9 cellular contexts compared by ENCODE assay signal in genomic region chr12:754871-755562, GRCh38. TPM values are rescaled to one million over a fixed set of nuclear protein-coding genes. Genes with fewer than 3 reads are reported as not detected.
DNase-seq lines count a peak whose midpoint lies in the region; ATAC-seq and TF ChIP-seq lines count a peak whose summit lies in the region.
"Had no signal": no experiment of that assay in that cellular context is flagged by ENCODE, and none has a peak within 500 bp of the region (broad histone marks: within the 10 kb centered on the region; RNA-seq: fewer than 3 reads in every experiment).

No MANE protein-coding gene starts in this region.

- TF ChIP-seq EP300 in tibial nerve (IDR thresholded peaks at IDR 0.05) = no peak

- H3K4me1 ChIP-seq in right lobe of liver = peaks cover 0 to 41% (median 10%) of the 10 kb centered on the region in 4 donors
- H3K4me1 ChIP-seq in tibial nerve = peaks cover 0 to 58% (median 16%) of the 10 kb centered on the region in 4 donors

- DNase-seq in CD4-positive, alpha-beta T cell = no peak
- DNase-seq in H4 (ENCODE audit: low spot score) (peak; percentile 68), T47D (ENCODE audit: low read depth in 1 of 2, low spot score in 1 of 2) (peak; percentile 58 to 71), right lobe of liver (no peak), tibial nerve (ENCODE audit: low spot score in 2 of 2) (no peak)

- H3K9me3 Mint-ChIP-seq in CD4-positive, alpha-beta T cell = no peaks in the 10 kb centered on the region
- H3K9me3 Mint-ChIP-seq: activated naive CD4-positive, alpha-beta T cell treated with anti-CD3 and anti-CD28 coated beads, Interleukin-2, amount 50 U/mL, for 72 hours had no signal

- no peaks in the 10 kb centered on the region for H3K9me3 ChIP-seq in CD4-positive, alpha-beta T cell (ENCODE audit: control insufficient read depth, low read length)
- H3K9me3 ChIP-seq in right lobe of liver (no peaks in the 10 kb centered on the region), tibial nerve (no peaks in the 10 kb centered on the region)

- intact Hi-C loops in CD4-positive, alpha-beta T cell (cut with DNase I, micrococcal nuclease) = loop anchor here (2.0 to 10.0 kb wide), 8 partner anchors 24 to 840 kb away; partner anchors contain the start of genes FBXL14 (in 1 of the 2) and RAD52 (in 1 of the 2)
- intact Hi-C loops in right lobe of liver (cut with DNase I) = loop anchor here in 1 of 2 donors (5.0 kb wide), 1 partner anchor 183 kb away; no protein-coding TSS in a partner anchor

- H3K27me3 ChIP-seq in CD4-positive, alpha-beta T cell (ENCODE audit: control insufficient read depth, insufficient read depth, low read length) = no peaks in the 10 kb centered on the region
- H3K27me3 ChIP-seq in right lobe of liver = no peaks in the 10 kb centered on the region
- H3K27me3 ChIP-seq in tibial nerve = no peaks in the 10 kb centered on the region

- peak; percentile 15 for ATAC-seq in CD4-positive, alpha-beta T cell (ENCODE audit: poor library complexity)
- ATAC-seq in right lobe of liver (no peak), GM18502 (IDR thresholded peaks at IDR 0.05; ENCODE audit: poor library complexity, unreplicated experiment) (no peak), GM21528 (IDR thresholded peaks at IDR 0.05; ENCODE audit: low FRiP score, unreplicated experiment) (no peak)

- H3K36me3 ChIP-seq in right lobe of liver = no peaks in the 10 kb centered on the region
- H3K36me3 ChIP-seq in tibial nerve = no peaks in the 10 kb centered on the region

- peak; percentile 52 for TF ChIP-seq CTCF in CD4-positive, alpha-beta T cell (IDR thresholded peaks at IDR 0.05)
- TF ChIP-seq CTCF in right lobe of liver (IDR thresholded peaks at IDR 0.05) = peak; percentile 31 to 56 (median 40)
- peak in 4 of 5 experiments; percentile 29 to 59 (median 44) for TF ChIP-seq CTCF in tibial nerve (IDR thresholded peaks at IDR 0.05)

- CTCF ChIA-PET in CD4-positive, alpha-beta T cell (lab: Charles Lee) = interaction anchor here (0.6 to 3.0 kb wide), 26 partner anchors 9 to 829 kb away, joined by 3 to 20 read pairs (median 4); partner anchors contain the start of gene RAD52

- H3K27ac ChIP-seq in CD4-positive, alpha-beta T cell (ENCODE audit: low read depth, low read length) = peak overlapping the region; percentile 87
- H3K27ac ChIP-seq in right lobe of liver = peak overlapping the region; percentile 93 to 97 (median 94)
- H3K27ac ChIP-seq in tibial nerve = peak overlapping the region in 3 of 4 donors; percentile 99 to 100 (median 100)

- in situ Hi-C loops in T47D (cut with HindIII; ENCODE audit: low pct_unique_long_range_greater_than_20kb, low sequenced_read_pairs) = no loop called here

- POLR2A ChIA-PET in CD4-positive, alpha-beta T cell (lab: Charles Lee) = interaction anchor here (0.7 to 6.3 kb wide), 18 partner anchors 11 to 185 kb away, joined by 3 to 166 read pairs (median 9); no protein-coding TSS in a partner anchor

- H3K4me3 Mint-ChIP-seq in CD4-positive, alpha-beta T cell = peak overlapping the region; percentile 95

- WGBS in right lobe of liver (ENCODE audit: insufficient coverage, low coverage, low lambda C conversion rate, missing lambda C conversion rate) = 0% methylated on average over 7 of the region's 7 CpGs
- WGBS in tibial nerve, 2 donors = 3 to 7% methylated on average over 7 of the region's 7 CpGs

- peaks cover 42% of the 10 kb centered on the region for H3K4me1 Mint-ChIP-seq in CD4-positive, alpha-beta T cell (ENCODE audit: low read depth)

- H3K27ac Mint-ChIP-seq in CD4-positive, alpha-beta T cell = peak overlapping the region; percentile 87

- TF ChIP-seq POLR2A in right lobe of liver (IDR thresholded peaks at IDR 0.05) = no peak
- no peak for TF ChIP-seq POLR2A in tibial nerve (IDR thresholded peaks at IDR 0.05)

- H3K36me3 Mint-ChIP-seq in CD4-positive, alpha-beta T cell (ENCODE audit: low read depth) = peaks cover 34% of the 10 kb centered on the region

- H3K4me3 ChIP-seq in right lobe of liver (peak overlapping the region; percentile 74 to 81 (median 81)), tibial nerve (peak overlapping the region; percentile 91 to 98 (median 94))

- no peaks in the 10 kb centered on the region for H3K27me3 Mint-ChIP-seq in CD4-positive, alpha-beta T cell

TF ChIP-seq in PFSK-1, 5 proteins besides CTCF, POLR2A, EP300 and RAD21:
- TF ChIP-seq SIN3A (IDR thresholded peaks at IDR 0.05; ENCODE audit: borderline replicate concordance, insufficient read depth, low read length) = peak; percentile 87; the same call in 1 of the 2 replicates
- TF ChIP-seq POLR2AphosphoS5 (IDR thresholded peaks at IDR 0.05; ENCODE audit: low read depth, low read length) = no peak

RNA-seq across cellular contexts. Expression of gene WNK1, which starts 2.6 kb away (rescaled TPM):
- total RNA-seq in CD4-positive, alpha-beta T cell = 100 to 1,000 TPM; 193 to 198 TPM
- total RNA-seq in H4 (2014; rRNA removed; shearing (Covaris generic)) = 28.4 and 38.6 TPM in 2 replicates
- 102 TPM for polyA plus RNA-seq in PFSK-1 (2012; ENCODE audit: insufficient read length, low read depth)
- total RNA-seq in right lobe of liver (100 to 1,000 TPM in 3 of 6 experiments, 10 to 100 TPM in 3; 72.0 to 115 (median 93.1) TPM), tibial nerve (100 to 1,000 TPM; 153 to 220 (median 178) TPM)

Comparison
In these comparisons a context has a peak if more than half of its experiments do, and no peak if none do; other contexts are left out.
1. DNase-seq: peak in H4 (single experiment) and T47D (2 of 2); none in CD4-positive, alpha-beta T cell (0 of 10), right lobe of liver (0 of 3) and tibial nerve (0 of 2).
2. Peak in every context shown above with its lines, with median percentiles within 50 percentile points of each other: H3K27ac ChIP-seq and CTCF ChIP-seq.